ENCODE assay signal across 19 cellular contexts in genomic region chr1:201984446-201984845, GRCh38. TPM values are rescaled to one million over a fixed set of nuclear protein-coding genes. Genes with fewer than 3 reads are reported as not detected.
DNase-seq lines count a peak whose midpoint lies in the region; ATAC-seq and TF ChIP-seq lines count a peak whose summit lies in the region.
"Had no signal": no experiment of that assay in that cellular context is flagged by ENCODE, and none has a peak within 500 bp of the region (broad histone marks: within the 10 kb centered on the region; RNA-seq: fewer than 3 reads in every experiment).

No MANE protein-coding gene starts in this region.

- H3K27me3 Mint-ChIP-seq in Calu3 (ENCODE audit: unreplicated experiment) (no peaks in the 10 kb centered on the region), naive B cell (no peaks in the 10 kb centered on the region)
- peaks cover 5% of the 10 kb centered on the region for H3K27me3 Mint-ChIP-seq in activated T-helper 2 cell treated with anti-CD3 and anti-CD28 coated beads, Interferon-gamma antibody, Interleukin-2, Interleukin-4, amounts not matched to agents 10 μg/mL and 5 μg/mL and 100 μg/mL, durations not matched to agents 14 hours and 24 hours and 36 hours (ENCODE audit: low read depth)

- no peaks in the 10 kb centered on the region for H3K9me3 ChIP-seq in AG04450 (ENCODE audit: control insufficient read depth, insufficient read depth, low read length)
- H3K9me3 ChIP-seq: body of pancreas, Peyer's patch, tibial nerve had no signal

- TF ChIP-seq CTCF in AG04450 (IDR thresholded peaks at IDR 0.05; ENCODE audit: low read depth, low read length) (no peak), Calu3 (IDR thresholded peaks at IDR 0.05; ENCODE audit: unreplicated experiment) (no peak)

- BruUV-seq in Calu3 (replicated peaks; lab: Mats Ljungman, UMichigan), result no TSS peak

- H3K9me3 Mint-ChIP-seq in Calu3 (ENCODE audit: low read depth, unreplicated experiment) (no peaks in the 10 kb centered on the region), naive B cell (no peaks in the 10 kb centered on the region)
- no peaks in the 10 kb centered on the region for H3K9me3 Mint-ChIP-seq in activated T-helper 2 cell treated with anti-CD3 and anti-CD28 coated beads, Interferon-gamma antibody, Interleukin-2, Interleukin-4, amounts not matched to agents 10 μg/mL and 5 μg/mL and 100 μg/mL, durations not matched to agents 14 hours and 24 hours and 36 hours

- CTCF ChIA-PET in AG04450 (lab: Charles Lee), result interaction anchor here (0.6 to 1.9 kb wide), 3 partner anchors 11 to 456 kb away, joined by 3 to 11 read pairs (median 5); no protein-coding TSS in a partner anchor
- CTCF ChIA-PET in Calu3 (lab: Charles Lee), result interaction anchor here (0.9 to 1.3 kb wide), 2 partner anchors 15 to 24 kb away, joined by 3 read pairs; no protein-coding TSS in a partner anchor

- H3K4me1 Mint-ChIP-seq in Calu3 (ENCODE audit: low read depth, unreplicated experiment), result peaks cover 9% of the 10 kb centered on the region
- peaks cover 17% of the 10 kb centered on the region for H3K4me1 Mint-ChIP-seq in activated T-helper 2 cell treated with anti-CD3 and anti-CD28 coated beads, Interferon-gamma antibody, Interleukin-2, Interleukin-4, amounts not matched to agents 10 μg/mL and 5 μg/mL and 100 μg/mL, durations not matched to agents 14 hours and 24 hours and 36 hours (ENCODE audit: low read depth)
- H3K4me1 Mint-ChIP-seq in naive B cell, result peaks cover 25 to 27% (median 27%) of the 10 kb centered on the region in 3 donors

- H3K27ac Mint-ChIP-seq in Calu3 (ENCODE audit: unreplicated experiment) (no peak overlapping the region), naive B cell (peak overlapping the region in 3 of 6 donors; percentile 40 to 70 (median 49))
- no peak overlapping the region for H3K27ac Mint-ChIP-seq in activated T-helper 2 cell treated with anti-CD3 and anti-CD28 coated beads, Interferon-gamma antibody, Interleukin-2, Interleukin-4, amounts not matched to agents 10 μg/mL and 5 μg/mL and 100 μg/mL, durations not matched to agents 14 hours and 24 hours and 36 hours

- no peaks in the 10 kb centered on the region for H3K27me3 ChIP-seq in AG04450 (ENCODE audit: control insufficient read depth, insufficient read depth, low read length)
- H3K27me3 ChIP-seq: body of pancreas, Peyer's patch, tibial nerve had no signal

- H3K27ac ChIP-seq in AG04450 (ENCODE audit: low read depth, low read length), result no peak overlapping the region
- H3K27ac ChIP-seq: body of pancreas, C4-2B had no signal

- DNase-seq in AG04450 (ENCODE audit: low read depth, low spot score), result no peak
- DNase-seq in Calu3, result no peak
- no peak for DNase-seq in activated T-helper 2 cell treated with anti-CD3 and anti-CD28 coated beads, Interferon-gamma antibody, Interleukin-2, Interleukin-4, amounts not matched to agents 10 μg/mL and 5 μg/mL and 100 μg/mL, durations not matched to agents 14 hours and 24 hours and 36 hours (ENCODE audit: low spot score)
- DNase-seq in naive B cell, result no peak
- DNase-seq in foreskin melanocyte, result no peak
- no peak for DNase-seq in cerebellar cortex (ENCODE audit: low spot score)
- DNase-seq in cortex of kidney (lab: John Stamatoyannopoulos, UW), result no peak
- no peak for DNase-seq in NK-92 treated with Interleukin-12 subunit alpha and Interleukin-12 subunit beta, amount 100 ng/mL, for 24 hours (lab: John Stamatoyannopoulos, UW)
- DNase-seq: activated CD4-positive, alpha-beta T cell treated with anti-CD3 and anti-CD28 coated beads, Interleukin-2, amount 50 U/mL, for 1 hour; activated gamma-delta T cell; body of pancreas; effector CD8-positive, alpha-beta T cell; GF-D8; NCI-H1417 treated with DMSO at 0.1 percent for 48 hours; NCI-H510A; T-helper 1 cell had no signal

- intact Hi-C loops in Calu3 (cut with micrococcal nuclease; ENCODE audit: unreplicated experiment), result loop anchor here (5.0 kb wide), 1 partner anchor 272 kb away; no protein-coding TSS in a partner anchor
- intact Hi-C loops in activated T-helper 2 cell treated with anti-CD3 and anti-CD28 coated beads, Interferon-gamma antibody, Interleukin-2, Interleukin-4, amounts not matched to agents 10 μg/mL and 5 μg/mL and 100 μg/mL, durations not matched to agents 14 hours and 24 hours and 36 hours (cut with micrococcal nuclease), result no loop called here

- H3K4me3 ChIP-seq in AG04450 (ENCODE audit: low read depth, low read length), result peak overlapping the region; percentile 88; the same call in 1 of the 2 replicates
- H3K4me3 ChIP-seq: body of pancreas had no signal

- H3K4me3 Mint-ChIP-seq in Calu3 (ENCODE audit: low read depth, unreplicated experiment), result peak overlapping the region; percentile 96
- peak overlapping the region; percentile 11 for H3K4me3 Mint-ChIP-seq in activated T-helper 2 cell treated with anti-CD3 and anti-CD28 coated beads, Interferon-gamma antibody, Interleukin-2, Interleukin-4, amounts not matched to agents 10 μg/mL and 5 μg/mL and 100 μg/mL, durations not matched to agents 14 hours and 24 hours and 36 hours (ENCODE audit: low read depth)
- peak overlapping the region in 5 of 8 donors; percentile 2 to 97 (median 96) for H3K4me3 Mint-ChIP-seq in naive B cell

- H3K36me3 Mint-ChIP-seq in Calu3 (ENCODE audit: insufficient read depth, unreplicated experiment), result peaks cover 35% of the 10 kb centered on the region
- H3K36me3 Mint-ChIP-seq in activated T-helper 2 cell treated with anti-CD3 and anti-CD28 coated beads, Interferon-gamma antibody, Interleukin-2, Interleukin-4, amounts not matched to agents 10 μg/mL and 5 μg/mL and 100 μg/mL, durations not matched to agents 14 hours and 24 hours and 36 hours (ENCODE audit: low read depth), result peaks cover 7% of the 10 kb centered on the region
- peaks cover 5 to 7% of the 10 kb centered on the region in 2 donors for H3K36me3 Mint-ChIP-seq in naive B cell

- ATAC-seq in naive B cell (ENCODE audit: low read depth in 2 of 2), result no peak
- ATAC-seq: body of pancreas had no signal

- POLR2A ChIA-PET in AG04450 (lab: Yijun Ruan, JAX), result no interaction called here

RNA-seq across cellular contexts. Expression of gene RNPEP, which starts 2.0 kb away (rescaled TPM):
- polyA plus RNA-seq in AG04450 (2011; rRNA removed) (86.8 and 89.0 TPM in 2 replicates), naive B cell (ENCODE audit: low read depth in 6 of 6) (10 to 100 TPM; 28.2 to 50.0 (median 34.7) TPM)
- 52.7 and 53.0 TPM in 2 replicates for polyA minus RNA-seq in AG04450 (2011; rRNA and poly(A)+ RNA removed)
- 86.1 and 91.6 TPM in 2 replicates for total RNA-seq in Calu3 (2022)
- total RNA-seq in activated T-helper 2 cell treated with anti-CD3 and anti-CD28 coated beads, Interferon-gamma antibody, Interleukin-2, Interleukin-4, amounts not matched to agents 10 μg/mL and 5 μg/mL and 100 μg/mL, durations not matched to agents 14 hours and 24 hours and 36 hours, result 42.5 and 43.6 TPM in 2 replicates

RNA-seq across cellular contexts. Expression of gene ELF3, which starts 25.9 kb away (rescaled TPM):
- polyA plus RNA-seq in AG04450 (2011; rRNA removed) (0.12 and 0.72 TPM in 2 replicates), naive B cell (ENCODE audit: low read depth in 6 of 6) (under 1 TPM in 1 of 6 donors, not detected in 5; 0.30 TPM)
- polyA minus RNA-seq in AG04450 (2011; rRNA and poly(A)+ RNA removed), result 0.18 and 0.22 TPM in 2 replicates
- 830 and 907 TPM in 2 replicates for total RNA-seq in Calu3 (2022)
- 0.62 and 0.97 TPM in 2 replicates for total RNA-seq in activated T-helper 2 cell treated with anti-CD3 and anti-CD28 coated beads, Interferon-gamma antibody, Interleukin-2, Interleukin-4, amounts not matched to agents 10 μg/mL and 5 μg/mL and 100 μg/mL, durations not matched to agents 14 hours and 24 hours and 36 hours

RNA-seq across cellular contexts. Expression of gene TIMM17A, which starts 29.1 kb away (rescaled TPM):
- polyA plus RNA-seq in AG04450 (2011; rRNA removed), result 75.2 and 104 TPM in 2 replicates
- 41.7 and 43.2 TPM in 2 replicates for polyA minus RNA-seq in AG04450 (2011; rRNA and poly(A)+ RNA removed)
- total RNA-seq in Calu3 (2022), result 78.5 and 85.3 TPM in 2 replicates
- 92.6 and 96.0 TPM in 2 replicates for total RNA-seq in activated T-helper 2 cell treated with anti-CD3 and anti-CD28 coated beads, Interferon-gamma antibody, Interleukin-2, Interleukin-4, amounts not matched to agents 10 μg/mL and 5 μg/mL and 100 μg/mL, durations not matched to agents 14 hours and 24 hours and 36 hours
- polyA plus RNA-seq in naive B cell (ENCODE audit: low read depth in 6 of 6), result 10 to 100 TPM; 16.4 to 33.2 (median 24.4) TPM

RNA-seq across cellular contexts. Expression of gene LMOD1, which starts 38.1 kb away (rescaled TPM):
- polyA plus RNA-seq in AG04450 (2011; rRNA removed), result 41.1 and 52.6 TPM in 2 replicates
- polyA minus RNA-seq in AG04450 (2011; rRNA and poly(A)+ RNA removed), result 57.1 and 72.9 TPM in 2 replicates
- not detected in 2 replicates for total RNA-seq in Calu3 (2022)
- not detected in 2 replicates for total RNA-seq in activated T-helper 2 cell treated with anti-CD3 and anti-CD28 coated beads, Interferon-gamma antibody, Interleukin-2, Interleukin-4, amounts not matched to agents 10 μg/mL and 5 μg/mL and 100 μg/mL, durations not matched to agents 14 hours and 24 hours and 36 hours
- polyA plus RNA-seq in naive B cell (ENCODE audit: low read depth in 6 of 6), result not detected

Comparison
In these comparisons a context has a peak if more than half of its experiments do, and no peak if none do; other contexts are left out.
1. H3K4me3 Mint-ChIP-seq: peak in every context shown above with its lines; median percentile 96 in Calu3; 96 in naive B cell; 11 in activated T-helper 2 cell treated with anti-CD3 and anti-CD28 coated beads, Interferon-gamma antibody, Interleukin-2, Interleukin-4, amounts not matched to agents 10 μg/mL and 5 μg/mL and 100 μg/mL, durations not matched to agents 14 hours and 24 hours and 36 hours.
2. RNA of gene ELF3, which starts 25.9 kb away (total RNA-seq): 830 to 907 TPM in Calu3; 0.62 to 0.97 TPM in activated T-helper 2 cell treated with anti-CD3 and anti-CD28 coated beads, Interferon-gamma antibody, Interleukin-2, Interleukin-4, amounts not matched to agents 10 μg/mL and 5 μg/mL and 100 μg/mL, durations not matched to agents 14 hours and 24 hours and 36 hours; every median in the first group is over 100 times any median in the second.